ENCODE assay signal across 10 cellular contexts in the genomic region with DNA sequence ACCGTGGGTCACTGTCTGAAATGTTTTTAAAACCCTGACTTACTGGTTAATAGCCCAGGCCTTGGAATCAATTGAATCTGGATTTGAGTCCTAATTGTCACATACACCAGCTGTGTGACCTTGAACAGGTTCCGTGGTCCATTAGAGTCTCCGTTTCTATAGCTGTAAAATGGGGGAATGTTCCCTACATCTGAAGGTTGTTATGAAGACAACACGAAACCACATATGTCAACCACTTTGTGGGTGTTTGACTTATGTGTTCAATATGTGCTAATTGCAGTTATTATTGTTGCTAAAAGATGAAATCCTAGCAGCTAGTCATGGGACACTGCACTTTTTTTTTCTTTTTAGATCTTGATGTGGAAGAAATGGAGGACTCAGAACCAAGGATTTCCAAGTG. TPM values are rescaled to one million over a fixed set of nuclear protein-coding genes. Genes with fewer than 3 reads are reported as not detected.
DNase-seq lines count a peak whose midpoint lies in the region; ATAC-seq and TF ChIP-seq lines count a peak whose summit lies in the region.
"Had no signal": no experiment of that assay in that cellular context is flagged by ENCODE, and none has a peak within 500 bp of the region (broad histone marks: within the 10 kb centered on the region; RNA-seq: fewer than 3 reads in every experiment).

No MANE protein-coding gene starts in this region.

- peaks cover 51% of the 10 kb centered on the region for H3K4me1 Mint-ChIP-seq in central memory CD8-positive, alpha-beta T cell
- peaks cover 37 to 40% of the 10 kb centered on the region in 2 donors for H3K4me1 Mint-ChIP-seq in natural killer cell

- TF ChIP-seq CTCF in natural killer cell (IDR thresholded peaks at IDR 0.05) = no peak

- H3K4me3 ChIP-seq in right cardiac atrium (ENCODE audit: low read length) = peak overlapping the region; percentile 87
- peak overlapping the region; percentile 92 to 96 for H3K4me3 ChIP-seq in aorta (ENCODE audit: low read length in 2 of 2)

- H3K27me3 ChIP-seq in right cardiac atrium (ENCODE audit: control insufficient read depth, insufficient read depth) (no peaks in the 10 kb centered on the region), aorta (ENCODE audit: control insufficient read depth in 1 of 2, insufficient read depth in 2 of 2, low read length in 1 of 2) (no peaks in the 10 kb centered on the region)

- no peaks in the 10 kb centered on the region for H3K9me3 Mint-ChIP-seq in central memory CD8-positive, alpha-beta T cell
- H3K9me3 Mint-ChIP-seq in natural killer cell = no peaks in the 10 kb centered on the region
- H3K9me3 Mint-ChIP-seq: CD14-positive monocyte had no signal

- 82% methylated on average over 4 of the region's 4 CpGs for WGBS in right cardiac atrium
- 72 to 75% methylated on average over 4 of the region's 4 CpGs for WGBS in aorta, 2 donors

- H3K36me3 ChIP-seq in aorta (ENCODE audit: control insufficient read depth in 1 of 2, insufficient read depth in 2 of 2, low read length in 1 of 2) = peaks cover 2% of the 10 kb centered on the region in 2 donors

- ATAC-seq in right cardiac atrium (no peak), Right ventricle myocardium superior (ENCODE audit: poor library complexity) (no peak), natural killer cell (peak; percentile 24 to 40 (median 34)), aorta (ENCODE audit: low FRiP score) (no peak)
- peak; percentile 70 for ATAC-seq in central memory CD8-positive, alpha-beta T cell (replicated peaks; ENCODE audit: extremely low read depth, poor library complexity, severe bottlenecking)

- peak overlapping the region; percentile 85 for H3K4me3 Mint-ChIP-seq in central memory CD8-positive, alpha-beta T cell
- peak overlapping the region; percentile 86 for H3K4me3 Mint-ChIP-seq in natural killer cell

- H3K27me3 Mint-ChIP-seq in central memory CD8-positive, alpha-beta T cell = no peaks in the 10 kb centered on the region
- no peaks in the 10 kb centered on the region for H3K27me3 Mint-ChIP-seq in natural killer cell (ENCODE audit: low read depth in 2 of 2)

- H3K4me1 ChIP-seq in right cardiac atrium (ENCODE audit: control insufficient read depth, insufficient read depth, low read length) (peaks cover 11% of the 10 kb centered on the region), aorta (ENCODE audit: control insufficient read depth in 1 of 2, insufficient read depth in 2 of 2, low read length in 2 of 2) (peaks cover 0 to 6% of the 10 kb centered on the region in 2 donors)

- peak overlapping the region; percentile 94 for H3K27ac Mint-ChIP-seq in central memory CD8-positive, alpha-beta T cell (ENCODE audit: low read depth)
- H3K27ac Mint-ChIP-seq in natural killer cell = peak overlapping the region; percentile 85 to 89

- peaks cover 37% of the 10 kb centered on the region for H3K36me3 Mint-ChIP-seq in central memory CD8-positive, alpha-beta T cell (ENCODE audit: insufficient read depth)
- peaks cover 9% of the 10 kb centered on the region for H3K36me3 Mint-ChIP-seq in natural killer cell

- intact Hi-C loops in right cardiac atrium (cut with DNase I) = loop anchor here in 2 of 4 donors (5.0 kb wide), 2 partner anchors 36 to 44 kb away; a partner anchor contains a TSS
- intact Hi-C loops in Right ventricle myocardium superior (cut with DNase I) = loop anchor here (5.0 kb wide), 1 partner anchor 34 kb away; no protein-coding TSS in a partner anchor
- intact Hi-C loops in natural killer cell (cut with micrococcal nuclease) = loop anchor here (5.0 kb wide), 1 partner anchor 39 kb away; no protein-coding TSS in a partner anchor
- intact Hi-C loops in aorta (cut with DNase I) = loop anchor here in 1 of 2 donors (5.0 kb wide), 2 partner anchors 34 to 49 kb away; no protein-coding TSS in a partner anchor

- peak overlapping the region; percentile 63 for H3K27ac ChIP-seq in right cardiac atrium (ENCODE audit: low read length)
- peak overlapping the region in 1 of 2 donors; percentile 46 for H3K27ac ChIP-seq in aorta (ENCODE audit: low read depth in 1 of 2, low read length in 2 of 2)

- H3K9me3 ChIP-seq in right cardiac atrium (ENCODE audit: control insufficient read depth, low read length) (no peaks in the 10 kb centered on the region), aorta (ENCODE audit: control insufficient read depth, low read length) (no peaks in the 10 kb centered on the region)

- no peak for DNase-seq in right cardiac atrium
- no peak for DNase-seq in Right ventricle myocardium superior
- DNase-seq in central memory CD8-positive, alpha-beta T cell (ENCODE audit: low spot score in 2 of 2) = peak in 1 of 2 donors; percentile 33
- DNase-seq in natural killer cell = no peak
- no peak for DNase-seq in aorta
- DNase-seq in iPS-NIHi7 (ENCODE audit: extremely low spot score) = no peak
- no peak for DNase-seq in DMS153 (lab: John Stamatoyannopoulos, UW)
- no peak for DNase-seq in NCI-H748 treated with DMSO at 0.1 percent for 48 hours (lab: John Stamatoyannopoulos, UW)
- DNase-seq: NCI-H1092 had no signal

RNA-seq across cellular contexts. Expression of a gene that starts 35.3 kb away (rescaled TPM):
- total RNA-seq in right cardiac atrium (10 to 100 TPM; 68.6 to 76.9 (median 73.6) TPM), Right ventricle myocardium superior (89.6 TPM), natural killer cell (10 to 100 TPM; 40.3 to 68.3 (median 56.7) TPM), aorta (100 to 1,000 TPM; 132 to 139 TPM)
- polyA plus RNA-seq in right cardiac atrium (14.6 TPM), aorta (10 to 100 TPM; 21.2 to 35.8 TPM)

Comparison
In these comparisons a context has a peak if more than half of its experiments do, and no peak if none do; other contexts are left out.
1. ATAC-seq: peak in central memory CD8-positive, alpha-beta T cell (single experiment) and natural killer cell (3 of 3); none in right cardiac atrium (0 of 2), Right ventricle myocardium superior (single experiment) and aorta (single experiment).